In genomic region chr14:63543000-63543825, GRCh38 we compare ENCODE assay signal across 8 cellular contexts. TPM values are rescaled to one million over a fixed set of nuclear protein-coding genes. Genes with fewer than 3 reads are reported as not detected.
A peak's percentile ranks its signal among the peaks of the same experiment; 100 is the strongest.
DNase-seq lines count a peak whose midpoint lies in the region; ATAC-seq, FAIRE-seq and TF ChIP-seq lines count a peak whose summit lies in the region.

TSS of gene PPP2R5E (minus strand) at chr14:63543377. CDS start at chr14:63539685, 3,692 bp downstream.

- H3K27me3 Mint-ChIP-seq in natural killer cell (ENCODE audit: low read depth in 2 of 2), result no peaks in the 10 kb centered on the region

- peak within 1 kb of the TSS; percentile 92 for H3K27ac Mint-ChIP-seq in natural killer cell

- H3K9me3 Mint-ChIP-seq in natural killer cell, result no peaks in the 10 kb centered on the region

- peak within 1 kb of the TSS; percentile 99 for H3K4me3 Mint-ChIP-seq in natural killer cell

- H3K36me3 Mint-ChIP-seq in natural killer cell, result peaks cover 6% of the 10 kb centered on the region

- no peaks in the 10 kb centered on the region for H3F3A ChIP-seq in Loucy (ENCODE audit: low read depth)

- H3K4me1 Mint-ChIP-seq in natural killer cell, result peaks cover 28 to 34% of the 10 kb centered on the region in 2 donors

- peaks cover 54% of the 10 kb centered on the region for H3K79me2 ChIP-seq in Loucy (ENCODE audit: insufficient read depth, low read length)

- H3K9ac ChIP-seq in Loucy (ENCODE audit: low read depth, low read length, poor library complexity, severe bottlenecking), result peak within 1 kb of the TSS; percentile 96

- TF ChIP-seq POLR2A in H54 (IDR thresholded peaks at IDR 0.05; ENCODE audit: low read depth, low read length) (peak; percentile 56), Raji (IDR thresholded peaks at IDR 0.05; ENCODE audit: insufficient read depth, low read depth, low read length) (peak; percentile 93)

- TF ChIP-seq CTCF in Loucy (conservative IDR thresholded peaks at IDR 0.05; ENCODE audit: low read length), result no peak
- TF ChIP-seq CTCF in natural killer cell (IDR thresholded peaks at IDR 0.05), result no peak

- no peaks in the 10 kb centered on the region for H3K9me3 ChIP-seq in Loucy (ENCODE audit: insufficient read depth, low read depth, low read length)

- H4K20me1 ChIP-seq in Loucy (ENCODE audit: insufficient read depth, low read length, poor library complexity, severe bottlenecking), result peaks cover 34% of the 10 kb centered on the region

- H3K4me1 ChIP-seq in Loucy (ENCODE audit: insufficient read depth, low read length, poor library complexity, severe bottlenecking), result peaks cover 22% of the 10 kb centered on the region

- intact Hi-C loops in natural killer cell (cut with micrococcal nuclease), result loop anchor here (1.0 to 2.0 kb wide), 5 partner anchors 33 to 154 kb away; partner anchors contain the start of gene WDR89

- H3K4me2 ChIP-seq in Loucy (ENCODE audit: low read depth, low read length, poor library complexity, severe bottlenecking), result peak within 1 kb of the TSS; percentile 94

- H3K36me3 ChIP-seq in Loucy (ENCODE audit: insufficient read depth, low read length), result peaks cover 13% of the 10 kb centered on the region; the same call in 1 of the 2 replicates

- DNase-seq in EL (peak; percentile 99), H54 (ENCODE audit: insufficient read length, low spot score) (peak; percentile 90), fibroblast of peridontal ligament (ENCODE audit: extremely low read depth) (peak; percentile 98), natural killer cell (peak; percentile 97)
- DNase-seq in activated T-helper 9 cell treated with anti-CD3 and anti-CD28 coated beads, Interleukin-2, amount 50 U/mL, for 16 hours (ENCODE audit: low read depth), result peak; percentile 94
- peak; percentile 99 for DNase-seq in stimulated activated naive CD4-positive, alpha-beta T cell treated with Interleukin-2 at 50 U/mL for 16 hours (lab: John Stamatoyannopoulos, UW)

- H3K9me2 ChIP-seq in Loucy (replicated peaks; ENCODE audit: low read depth, low read length), result no peaks in the 10 kb centered on the region

- ATAC-seq in natural killer cell, result peak; percentile 95 to 99 (median 95)

- FAIRE-seq in H54 (lab: Jason Lieb, UNC), result peak; percentile 98

- peak within 1 kb of the TSS; percentile 90 for H3K4me3 ChIP-seq in Loucy (ENCODE audit: low read length, poor library complexity, severe bottlenecking)

- no peaks in the 10 kb centered on the region for H3K27me3 ChIP-seq in Loucy (ENCODE audit: insufficient read depth, low read length, poor library complexity, severe bottlenecking)

- peak within 1 kb of the TSS; percentile 86 for H2AFZ ChIP-seq in Loucy (ENCODE audit: low read length)

RNA-seq across cellular contexts. Expression of gene PPP2R5E, which starts in this region (rescaled TPM):
- 10 to 100 TPM; 57.4 to 64.1 (median 62.4) TPM for total RNA-seq in natural killer cell

Comparison
In these comparisons a context has a peak if more than half of its experiments do, and no peak if none do; other contexts are left out.
1. Peak in every context shown above with its lines: DNase-seq, ATAC-seq and H3K4me3 ChIP-seq.